Comparison of ENCODE assay signal across 21 cellular contexts in the genomic region with DNA sequence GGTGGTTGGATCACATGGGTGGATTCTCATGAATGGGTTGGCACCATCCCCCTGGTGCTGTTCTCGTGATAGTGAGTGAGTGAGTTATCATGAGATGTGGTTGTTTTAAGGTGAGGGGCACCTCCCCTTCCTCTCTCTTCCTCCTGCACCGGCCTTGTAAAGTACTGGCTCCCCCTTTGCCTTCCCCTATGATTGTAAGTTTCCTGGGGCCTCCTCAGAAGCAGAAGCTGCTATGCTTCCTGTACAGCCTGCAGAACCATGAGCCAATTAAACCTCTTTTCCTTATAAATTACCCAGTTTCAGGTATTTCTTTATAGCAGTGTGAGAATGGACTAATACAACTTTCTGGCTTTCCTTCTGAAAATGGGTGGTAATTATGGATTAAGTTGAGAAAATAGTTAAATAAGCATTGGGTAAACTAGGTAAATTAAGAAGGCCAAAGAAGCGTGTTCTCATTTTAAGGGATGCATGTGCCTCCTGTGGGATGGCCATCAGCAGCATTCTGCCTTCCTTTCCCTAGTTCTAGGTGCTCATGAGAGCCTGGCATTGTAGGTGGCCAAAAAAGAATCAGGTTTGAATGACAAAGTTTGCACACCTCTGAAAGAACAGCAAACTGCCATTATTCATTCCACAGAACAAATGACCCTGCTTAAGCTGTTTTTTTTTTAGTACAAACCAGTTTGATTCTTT.
A peak's percentile ranks its signal among the peaks of the same experiment; 100 is the strongest.
DNase-seq lines count a peak whose midpoint lies in the region; ATAC-seq, FAIRE-seq and TF ChIP-seq lines count a peak whose summit lies in the region.
"Had no signal": no experiment of that assay in that cellular context is flagged by ENCODE, and none has a peak within 500 bp of the region (broad histone marks: within the 10 kb centered on the region; RNA-seq: fewer than 3 reads in every experiment).

No MANE protein-coding gene starts in this region.

- H2BK5ac ChIP-seq in mesenchymal stem cell (ENCODE audit: low read depth, low read length, poor library complexity, severe bottlenecking) = no peak overlapping the region

- H3K79me2 ChIP-seq in HCT116 (ENCODE audit: insufficient read depth, low read length) (no peaks in the 10 kb centered on the region), smooth muscle cell (ENCODE audit: low read depth) (no peaks in the 10 kb centered on the region)

- peak overlapping the region in 1 of 2 experiments; percentile 67 for H3K18ac ChIP-seq in mesenchymal stem cell (ENCODE audit: low read depth in 1 of 2, low read length in 2 of 2)

- ATAC-seq in HCT116 (no peak), HG02610 (IDR thresholded peaks at IDR 0.05; ENCODE audit: unreplicated experiment) (no peak)
- ATAC-seq: activated CD4-positive, alpha-beta T cell treated with anti-CD3 and anti-CD28 coated beads for 36 hours had no signal

- intact Hi-C loops in HCT116 (cut with micrococcal nuclease) = no loop called here

- no peak for DNase-seq in HCT116 (ENCODE audit: low read depth, low spot score)
- no peak for DNase-seq in mesenchymal stem cell
- no peak for DNase-seq in smooth muscle cell (lab: John Stamatoyannopoulos, UW; ENCODE audit: unreplicated experiment)
- no peak for DNase-seq in GM19238 (ENCODE audit: insufficient read length, low spot score)
- no peak for DNase-seq in H54 (ENCODE audit: insufficient read length, low spot score)
- DNase-seq: activated CD4-positive, alpha-beta T cell treated with anti-CD3 and anti-CD28 coated beads for 36 hours; activated effector memory CD4-positive, alpha-beta T cell treated with anti-CD3 and anti-CD28 coated beads, Interleukin-2, amount 50 U/mL, for 16 hours; H7; naive B cell; NCI-H1417; NCI-H2081; NCI-H2227 treated with DMSO at 0.1 percent for 48 hours; NCI-H774; nucleus accumbens; stimulated activated CD4-positive, alpha-beta T cell treated with anti-CD3 and anti-CD28 coated beads, Interleukin-2, amount 100 ng/mL, for 24 hours had no signal

- peaks cover 19 to 22% of the 10 kb centered on the region in 2 experiments for H3K4me1 ChIP-seq in HCT116 (ENCODE audit: control insufficient read depth in 1 of 2, insufficient read depth in 2 of 2, low read length in 2 of 2)
- H3K4me1 ChIP-seq in mesenchymal stem cell (ENCODE audit: control insufficient read depth, insufficient read depth, low read depth, low read length) = peaks cover 8% of the 10 kb centered on the region
- no peaks in the 10 kb centered on the region for H3K4me1 ChIP-seq in smooth muscle cell (ENCODE audit: low read depth)

- H3K23ac ChIP-seq in mesenchymal stem cell (ENCODE audit: low read length in 2 of 2) = no peak overlapping the region

- H4K8ac ChIP-seq in mesenchymal stem cell (ENCODE audit: low read length) = no peak overlapping the region

- CTCF ChIA-PET in HCT116 (lab: Charles Lee) = no interaction called here

- peaks cover 1% of the 10 kb centered on the region for H3K79me1 ChIP-seq in mesenchymal stem cell (replicated peaks; ENCODE audit: low read length, poor library complexity, severe bottlenecking)

- H3K9me2 ChIP-seq in HCT116 (ENCODE audit: insufficient read depth) = 0 out of 2 replicates have a peak, but pooled peaks cover 4% of the 10 kb centered on the region

- no peaks in the 10 kb centered on the region for H3K9me3 ChIP-seq in HCT116 (ENCODE audit: control insufficient read depth in 1 of 2, insufficient read depth in 1 of 2, low read depth in 1 of 2, low read length in 2 of 2)
- no peaks in the 10 kb centered on the region for H3K9me3 ChIP-seq in mesenchymal stem cell (ENCODE audit: control insufficient read depth, low read length)
- H3K9me3 ChIP-seq in smooth muscle cell (replicated peaks; ENCODE audit: low read depth) = no peaks in the 10 kb centered on the region
- H3K9me3 ChIP-seq: tibial nerve had no signal

- POLR2A ChIA-PET in HCT116 (lab: Charles Lee) = no interaction called here

- H2BK12ac ChIP-seq in mesenchymal stem cell (ENCODE audit: low read length in 2 of 2) = peak overlapping the region; percentile 46 to 74

- H3F3A ChIP-seq in smooth muscle cell (ENCODE audit: low read depth) = no peaks in the 10 kb centered on the region

- H3K9ac ChIP-seq in HCT116 (ENCODE audit: low read length) = no peak overlapping the region
- no peak overlapping the region for H3K9ac ChIP-seq in mesenchymal stem cell (ENCODE audit: low read length)
- H3K9ac ChIP-seq in smooth muscle cell (ENCODE audit: low read depth) = no peak overlapping the region

- H3K4me3 ChIP-seq in HCT116 (replicated peaks in 1 of 2; ENCODE audit: low read depth in 1 of 2, low read length in 2 of 2) (no peak overlapping the region), mesenchymal stem cell (ENCODE audit: insufficient read depth in 1 of 2, low read depth in 1 of 2, low read length in 2 of 2) (no peak overlapping the region), smooth muscle cell (no peak overlapping the region)
- H3K4me3 ChIP-seq: tibial nerve had no signal

- no peaks in the 10 kb centered on the region for H3K27me3 ChIP-seq in HCT116 (ENCODE audit: insufficient read depth, low read length)
- H3K27me3 ChIP-seq in mesenchymal stem cell (ENCODE audit: control insufficient read depth in 1 of 2, insufficient read depth in 1 of 2, low read length in 2 of 2) = no peaks in the 10 kb centered on the region
- no peaks in the 10 kb centered on the region for H3K27me3 ChIP-seq in smooth muscle cell (ENCODE audit: low read depth)
- H3K27me3 ChIP-seq: tibial nerve had no signal

- H2BK15ac ChIP-seq in mesenchymal stem cell (ENCODE audit: low read depth, poor library complexity, severe bottlenecking) = no peak overlapping the region

- no peak for FAIRE-seq in H54 (lab: Jason Lieb, UNC)
- FAIRE-seq: GM18507, keratinocyte had no signal

- no peak for TF ChIP-seq RAD21 in HCT116 (IDR thresholded peaks at IDR 0.05; ENCODE audit: low read depth)

- H2BK120ac ChIP-seq in mesenchymal stem cell (ENCODE audit: low read depth, low read length) = no peak overlapping the region

- peak overlapping the region; percentile 67 for H4K91ac ChIP-seq in mesenchymal stem cell (ENCODE audit: low read length)

- H3K4me2 ChIP-seq in HCT116 (ENCODE audit: low read length) = peak overlapping the region; percentile 51
- H3K4me2 ChIP-seq in mesenchymal stem cell (ENCODE audit: low read length, poor library complexity, severe bottlenecking) = peak overlapping the region; percentile 27
- H3K4me2 ChIP-seq in smooth muscle cell = no peak overlapping the region

- H4K20me1 ChIP-seq in HCT116 (ENCODE audit: insufficient read depth) = no peaks in the 10 kb centered on the region
- no peaks in the 10 kb centered on the region for H4K20me1 ChIP-seq in smooth muscle cell (ENCODE audit: low read depth)

- H3K36me3 ChIP-seq in HCT116 (ENCODE audit: control insufficient read depth in 1 of 2, insufficient read depth in 2 of 2, low read length in 2 of 2) = no peaks in the 10 kb centered on the region
- H3K36me3 ChIP-seq in mesenchymal stem cell (ENCODE audit: control insufficient read depth in 1 of 2, insufficient read depth in 2 of 2, low read depth in 1 of 2, low read length in 2 of 2) = no peaks in the 10 kb centered on the region
- H3K36me3 ChIP-seq in smooth muscle cell (ENCODE audit: low read depth) = peaks cover 4% of the 10 kb centered on the region

- BruUV-seq in HCT116 (replicated peaks; lab: Mats Ljungman, UMichigan) = no TSS peak

- TF ChIP-seq POLR2A in HCT116 (IDR thresholded peaks at IDR 0.05; ENCODE audit: borderline replicate concordance, extremely low read depth, insufficient read depth, insufficient read length) (no peak), H54 (IDR thresholded peaks at IDR 0.05; ENCODE audit: low read depth, low read length) (no peak)

- no peak for TF ChIP-seq CTCF in HCT116 (IDR thresholded peaks at IDR 0.05 in 2 of 3, conservative IDR thresholded peaks at IDR 0.05 in 1 of 3; ENCODE audit: borderline replicate concordance in 1 of 3, insufficient read depth in 1 of 3, low read depth in 2 of 3, low read length in 2 of 3)
- no peak for TF ChIP-seq CTCF in VCaP (conservative IDR thresholded peaks at IDR 0.05)
- no peak for TF ChIP-seq CTCF in smooth muscle cell (IDR thresholded peaks at IDR 0.05; ENCODE audit: borderline replicate concordance, insufficient read depth, poor library complexity, severe bottlenecking)

- H2AFZ ChIP-seq in HCT116 (ENCODE audit: low read depth, low read length, poor library complexity, severe bottlenecking) (no peak overlapping the region), mesenchymal stem cell (ENCODE audit: low read depth, low read length) (no peak overlapping the region), smooth muscle cell (ENCODE audit: low read depth) (no peak overlapping the region)

- RAD21 ChIA-PET in HCT116 (lab: Charles Lee; ENCODE audit: low non-redundant PET in 1 of 2, low total read pairs in 2 of 2, uncharacterized antibody in 2 of 2, unreplicated experiment in 2 of 2) = no interaction called here

- H3K27ac ChIP-seq in HCT116 (ENCODE audit: low read depth, low read length) = peak overlapping the region; percentile 39; the same call in 1 of the 2 replicates
- peak overlapping the region; percentile 57 for H3K27ac ChIP-seq in VCaP
- H3K27ac ChIP-seq in mesenchymal stem cell (ENCODE audit: low read length, poor library complexity, severe bottlenecking) = peak overlapping the region; percentile 77
- peak overlapping the region; percentile 60 for H3K27ac ChIP-seq in smooth muscle cell (ENCODE audit: low read depth)
- H3K27ac ChIP-seq: C4-2B had no signal

- no peak overlapping the region for H3K14ac ChIP-seq in mesenchymal stem cell (ENCODE audit: low read length in 2 of 2)

- peak overlapping the region; percentile 44 for H2AK5ac ChIP-seq in mesenchymal stem cell (ENCODE audit: low read length, severe bottlenecking)

- H3K4ac ChIP-seq in mesenchymal stem cell (ENCODE audit: low read depth in 1 of 2, low read length in 2 of 2) = no peak overlapping the region

- WGBS in mesenchymal stem cell = 100% methylated on average over 2 of the region's 3 CpGs
- 94% methylated on average over 3 of the region's 3 CpGs for WGBS in smooth muscle cell (ENCODE audit: low lambda C conversion rate)

TF ChIP-seq in HCT116, 20 proteins besides CTCF, POLR2A, EP300 and RAD21 (continues in another document):
- TF ChIP-seq EZH2 (IDR thresholded peaks at IDR 0.05) (no peak), TCF7L2 (IDR thresholded peaks at IDR 0.05; ENCODE audit: borderline replicate concordance, extremely low read depth, insufficient read depth, insufficient read length) (no peak), SIN3A (IDR thresholded peaks at IDR 0.05; ENCODE audit: low read depth) (no peak)
